In genomic region chr2:233353769-233354499, GRCh38 we compare ENCODE assay signal across 8 cellular contexts. TPM values are rescaled to one million over a fixed set of nuclear protein-coding genes. Genes with fewer than 3 reads are reported as not detected.
DNase-seq lines count a peak whose midpoint lies in the region; ATAC-seq lines count a peak whose summit lies in the region.

TSS of gene DGKD (plus strand) at chr2:233354494. CDS start at chr2:233354519, 25 bp downstream.

- DNase-seq in Daoy (ENCODE audit: low read depth) (peak; percentile 68), LHCN-M2 (ENCODE audit: low read depth) (no peak), T-helper 2 cell (peak; percentile 39 to 75 (median 69)), anterior cingulate cortex (lab: John Stamatoyannopoulos, UW) (peak in 30 of 58 donors; percentile 28 to 72 (median 54)), hippocampal formation (lab: John Stamatoyannopoulos, UW) (peak; percentile 34 to 54), skeletal muscle cell (ENCODE audit: low read depth) (no peak), middle frontal gyrus (ENCODE audit: extremely low spot score, low spot score) (no peak)

- H3K4me3 ChIP-seq in skeletal muscle cell (ENCODE audit: low read depth, low read length) = peak within 1 kb of the TSS; percentile 79

- peak; percentile 41 for ATAC-seq in GM21576 (IDR thresholded peaks at IDR 0.05; ENCODE audit: unreplicated experiment)

RNA-seq across cellular contexts. Expression of gene DGKD, which starts in this region (rescaled TPM):
- total RNA-seq in Daoy (2014; rRNA removed; shearing (Covaris generic)) = 13.5 TPM in 2 replicates
- total RNA-seq in LHCN-M2 (2014; rRNA removed) = 9.8 and 13.0 TPM in 2 replicates
- polyA plus RNA-seq in LHCN-M2 (2012) = 6.4 TPM

Comparison
In these comparisons a context has a peak if more than half of its experiments do, and no peak if none do; other contexts are left out.
1. DNase-seq: peak in Daoy (single experiment), T-helper 2 cell (5 of 5), anterior cingulate cortex (30 of 58) and hippocampal formation (2 of 2); none in LHCN-M2 (single experiment), skeletal muscle cell (single experiment) and middle frontal gyrus (single experiment).